ENCODE assay signal across 19 cellular contexts in the genomic region with DNA sequence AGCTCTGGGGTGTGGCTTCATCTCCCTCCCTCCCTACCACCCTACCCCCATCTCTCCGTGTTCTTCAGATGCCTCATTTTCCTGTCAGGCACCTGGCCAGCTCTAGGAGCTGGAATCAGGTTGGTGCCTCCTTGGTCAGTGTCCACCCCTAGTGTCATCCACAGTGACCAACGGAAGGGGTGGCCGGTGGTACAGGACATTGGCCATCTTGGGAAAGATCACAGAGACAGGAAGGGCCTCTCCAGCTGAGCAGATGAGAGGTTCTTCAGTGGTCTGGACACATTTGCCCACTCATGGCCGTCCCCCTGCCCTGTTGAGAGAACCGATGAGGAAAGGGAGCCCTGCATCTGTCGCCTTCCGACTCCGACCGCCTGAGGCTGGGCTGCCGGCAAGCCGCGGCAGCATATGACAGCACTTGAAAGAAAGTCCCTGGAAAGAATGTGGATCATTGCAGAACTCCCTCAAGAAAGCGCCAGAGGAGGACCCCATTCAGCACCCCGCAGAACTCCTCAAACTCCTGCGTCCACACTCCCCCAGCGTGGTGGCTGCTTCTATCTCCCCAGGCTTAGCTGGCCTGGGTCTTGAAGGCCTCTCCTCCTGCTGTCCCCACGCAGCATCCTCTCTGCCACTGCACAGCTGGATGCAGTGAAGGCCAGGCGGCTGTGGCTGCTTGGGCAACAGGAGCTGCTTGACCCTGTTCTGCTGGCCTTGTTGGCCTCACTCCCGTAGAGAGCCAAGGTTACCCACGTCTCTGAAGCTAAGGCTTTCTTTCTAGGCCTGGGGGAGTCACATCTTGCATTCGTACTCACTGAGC. TPM values are rescaled to one million over a fixed set of nuclear protein-coding genes. Genes with fewer than 3 reads are reported as not detected.
DNase-seq lines count a peak whose midpoint lies in the region; ATAC-seq and TF ChIP-seq lines count a peak whose summit lies in the region.
"Had no signal": no experiment of that assay in that cellular context is flagged by ENCODE, and none has a peak within 500 bp of the region (broad histone marks: within the 10 kb centered on the region; RNA-seq: fewer than 3 reads in every experiment).

No MANE protein-coding gene starts in this region.

- no peaks in the 10 kb centered on the region for H3K9me3 Mint-ChIP-seq in Caco-2 (ENCODE audit: unreplicated experiment)
- H3K9me3 Mint-ChIP-seq in activated T-helper 2 cell treated with anti-CD3 and anti-CD28 coated beads, Interferon-gamma antibody, Interleukin-2, Interleukin-4, amounts not matched to agents 10 μg/mL and 5 μg/mL and 100 μg/mL, durations not matched to agents 14 hours and 24 hours and 36 hours = no peaks in the 10 kb centered on the region
- H3K9me3 Mint-ChIP-seq in naive thymus-derived CD8-positive, alpha-beta T cell = no peaks in the 10 kb centered on the region

- H3K36me3 Mint-ChIP-seq in Caco-2 (ENCODE audit: insufficient read depth, unreplicated experiment) = peaks cover 40% of the 10 kb centered on the region
- peaks cover 17% of the 10 kb centered on the region for H3K36me3 Mint-ChIP-seq in activated T-helper 2 cell treated with anti-CD3 and anti-CD28 coated beads, Interferon-gamma antibody, Interleukin-2, Interleukin-4, amounts not matched to agents 10 μg/mL and 5 μg/mL and 100 μg/mL, durations not matched to agents 14 hours and 24 hours and 36 hours (ENCODE audit: low read depth)
- peaks cover 2 to 10% (median 3%) of the 10 kb centered on the region in 3 donors for H3K36me3 Mint-ChIP-seq in naive thymus-derived CD8-positive, alpha-beta T cell

- H3K4me3 Mint-ChIP-seq in Caco-2 (ENCODE audit: unreplicated experiment) = peak overlapping the region; percentile 88
- peak overlapping the region; percentile 79 for H3K4me3 Mint-ChIP-seq in activated T-helper 2 cell treated with anti-CD3 and anti-CD28 coated beads, Interferon-gamma antibody, Interleukin-2, Interleukin-4, amounts not matched to agents 10 μg/mL and 5 μg/mL and 100 μg/mL, durations not matched to agents 14 hours and 24 hours and 36 hours (ENCODE audit: low read depth)
- peak overlapping the region; percentile 48 to 90 (median 80) for H3K4me3 Mint-ChIP-seq in naive thymus-derived CD8-positive, alpha-beta T cell

- intact Hi-C loops in Caco-2 (cut with micrococcal nuclease; ENCODE audit: unreplicated experiment) (no loop called here), Right ventricle myocardium inferior (cut with DNase I) (loop anchor here (10.0 kb wide), 1 partner anchor 352 kb away; no protein-coding TSS in a partner anchor)
- intact Hi-C loops in activated T-helper 2 cell treated with anti-CD3 and anti-CD28 coated beads, Interferon-gamma antibody, Interleukin-2, Interleukin-4, amounts not matched to agents 10 μg/mL and 5 μg/mL and 100 μg/mL, durations not matched to agents 14 hours and 24 hours and 36 hours (cut with micrococcal nuclease) = loop anchor here (10.0 kb wide), 1 partner anchor 52 kb away; a partner anchor contains a TSS

- peak overlapping the region; percentile 16; the same call in 1 of the 2 replicates for H3K27ac ChIP-seq in BLaER1
- H3K27ac ChIP-seq: prostate gland had no signal

- TF ChIP-seq CTCF in Caco-2 (IDR thresholded peaks at IDR 0.05; ENCODE audit: insufficient read depth in 1 of 2, low read depth in 1 of 2, low read length in 1 of 2, severe bottlenecking in 1 of 2, unreplicated experiment in 1 of 2) = no peak

- H3K4me1 ChIP-seq in BLaER1 = peaks cover 68% of the 10 kb centered on the region
- no peaks in the 10 kb centered on the region for H3K4me1 ChIP-seq in Caco-2

- H3K27me3 ChIP-seq in BLaER1 (no peaks in the 10 kb centered on the region), Caco-2 (replicated peaks; ENCODE audit: control insufficient read depth, insufficient read depth, low read length) (no peaks in the 10 kb centered on the region)

- H3K27ac Mint-ChIP-seq in Caco-2 (ENCODE audit: unreplicated experiment) = peak overlapping the region; percentile 69
- H3K27ac Mint-ChIP-seq in activated T-helper 2 cell treated with anti-CD3 and anti-CD28 coated beads, Interferon-gamma antibody, Interleukin-2, Interleukin-4, amounts not matched to agents 10 μg/mL and 5 μg/mL and 100 μg/mL, durations not matched to agents 14 hours and 24 hours and 36 hours = no peak overlapping the region
- peak overlapping the region in 9 of 10 donors; percentile 28 to 93 (median 78) for H3K27ac Mint-ChIP-seq in naive thymus-derived CD8-positive, alpha-beta T cell

- H3K4me3 ChIP-seq in BLaER1 (no peak overlapping the region), Caco-2 (ENCODE audit: low read depth, low read length) (no peak overlapping the region)

- no TSS peak for BruUV-seq in Caco-2 (replicated peaks; lab: Mats Ljungman, UMichigan)

- peaks cover 26% of the 10 kb centered on the region for H4K20me1 ChIP-seq in BLaER1

- peak overlapping the region; percentile 96 for H3K4me2 ChIP-seq in BLaER1

- POLR2A ChIA-PET in Caco-2 (lab: Charles Lee) = no interaction called here
- POLR2A ChIA-PET in naive thymus-derived CD8-positive, alpha-beta T cell (lab: Charles Lee) = interaction anchor here (1.1 kb wide), 1 partner anchor 240 kb away, joined by 6 read pairs; no protein-coding TSS in a partner anchor

- CTCF ChIA-PET in Caco-2 (lab: Charles Lee) = interaction anchor here (0.7 kb wide), 1 partner anchor 177 kb away, joined by 4 read pairs; no protein-coding TSS in a partner anchor

- peaks cover 18% of the 10 kb centered on the region for H3K36me3 ChIP-seq in BLaER1
- H3K36me3 ChIP-seq in Caco-2 (ENCODE audit: control insufficient read depth, insufficient read depth, low read length) = peaks cover 2% of the 10 kb centered on the region; the same call in 1 of the 2 replicates
- H3K36me3 ChIP-seq: prostate gland had no signal

- peaks cover 6% of the 10 kb centered on the region for H3K4me1 Mint-ChIP-seq in Caco-2 (ENCODE audit: low read depth, unreplicated experiment)
- H3K4me1 Mint-ChIP-seq in activated T-helper 2 cell treated with anti-CD3 and anti-CD28 coated beads, Interferon-gamma antibody, Interleukin-2, Interleukin-4, amounts not matched to agents 10 μg/mL and 5 μg/mL and 100 μg/mL, durations not matched to agents 14 hours and 24 hours and 36 hours (ENCODE audit: low read depth) = peaks cover 14% of the 10 kb centered on the region
- H3K4me1 Mint-ChIP-seq in naive thymus-derived CD8-positive, alpha-beta T cell = peaks cover 11 to 28% (median 26%) of the 10 kb centered on the region in 4 donors

- no peak overlapping the region for H3K9ac ChIP-seq in BLaER1

- no peaks in the 10 kb centered on the region for H3K9me3 ChIP-seq in BLaER1
- H3K9me3 ChIP-seq in Caco-2 = no peaks in the 10 kb centered on the region
- H3K9me3 ChIP-seq: prostate gland had no signal

- DNase-seq in Caco-2 (no peak), Right ventricle myocardium inferior (ENCODE audit: missing footprints) (no peak), NCI-H2196 (lab: John Stamatoyannopoulos, UW; ENCODE audit: unreplicated experiment) (no peak)
- DNase-seq in activated T-helper 2 cell treated with anti-CD3 and anti-CD28 coated beads, Interferon-gamma antibody, Interleukin-2, Interleukin-4, amounts not matched to agents 10 μg/mL and 5 μg/mL and 100 μg/mL, durations not matched to agents 14 hours and 24 hours and 36 hours (ENCODE audit: low spot score) = no peak
- no peak for DNase-seq in naive thymus-derived CD8-positive, alpha-beta T cell
- DNase-seq in stimulated activated CD4-positive, alpha-beta T cell treated with anti-CD3 and anti-CD28 coated beads, Interleukin-4, amount 100 ng/mL, for 1 hour = no peak
- DNase-seq: activated gamma-delta T cell; C1 segment of cervical spinal cord; caudate nucleus; GDM1; midbrain; NCI-H1105; NCI-H446; stimulated activated CD4-positive, alpha-beta T cell treated with anti-CD3 and anti-CD28 coated beads, Interleukin-15, amount 100 ng/mL, for 24 hours had no signal

- peaks cover 2% of the 10 kb centered on the region for H3K27me3 Mint-ChIP-seq in Caco-2 (ENCODE audit: insufficient read depth, unreplicated experiment)
- H3K27me3 Mint-ChIP-seq in activated T-helper 2 cell treated with anti-CD3 and anti-CD28 coated beads, Interferon-gamma antibody, Interleukin-2, Interleukin-4, amounts not matched to agents 10 μg/mL and 5 μg/mL and 100 μg/mL, durations not matched to agents 14 hours and 24 hours and 36 hours (ENCODE audit: low read depth) = peaks cover 2% of the 10 kb centered on the region
- H3K27me3 Mint-ChIP-seq in naive thymus-derived CD8-positive, alpha-beta T cell = no peaks in the 10 kb centered on the region

- no peak for ATAC-seq in naive thymus-derived CD8-positive, alpha-beta T cell
- no peak for ATAC-seq in Right ventricle myocardium inferior
- no peak for ATAC-seq in HG02763 (IDR thresholded peaks at IDR 0.05; ENCODE audit: unreplicated experiment)

RNA-seq across cellular contexts. Expression of a gene that starts 1.9 kb away (rescaled TPM):
- total RNA-seq in Caco-2 (2022) = 114 and 122 TPM in 2 replicates
- 102 and 107 TPM in 2 replicates for total RNA-seq in activated T-helper 2 cell treated with anti-CD3 and anti-CD28 coated beads, Interferon-gamma antibody, Interleukin-2, Interleukin-4, amounts not matched to agents 10 μg/mL and 5 μg/mL and 100 μg/mL, durations not matched to agents 14 hours and 24 hours and 36 hours
- total RNA-seq in naive thymus-derived CD8-positive, alpha-beta T cell = 10 to 100 TPM; 67.2 to 70.1 TPM
- 10 to 100 TPM; 24.9 to 66.4 (median 49.7) TPM for polyA plus RNA-seq in naive thymus-derived CD8-positive, alpha-beta T cell
- total RNA-seq in Right ventricle myocardium inferior = 33.3 TPM

RNA-seq across cellular contexts. Expression of a gene that starts 52.0 kb away (rescaled TPM):
- total RNA-seq in Caco-2 (2022) = 5.1 and 6.1 TPM in 2 replicates
- total RNA-seq in activated T-helper 2 cell treated with anti-CD3 and anti-CD28 coated beads, Interferon-gamma antibody, Interleukin-2, Interleukin-4, amounts not matched to agents 10 μg/mL and 5 μg/mL and 100 μg/mL, durations not matched to agents 14 hours and 24 hours and 36 hours = 11.8 and 12.0 TPM in 2 replicates
- total RNA-seq in naive thymus-derived CD8-positive, alpha-beta T cell = under 1 TPM in 1 of 2 experiments, not detected in 1; 0.14 TPM
- polyA plus RNA-seq in naive thymus-derived CD8-positive, alpha-beta T cell = under 1 TPM in 1 of 3 donors, not detected in 2; 0.12 TPM
- total RNA-seq in Right ventricle myocardium inferior = not detected
- total RNA-seq: endothelial cell of umbilical vein, urinary bladder had no signal
- polyA plus RNA-seq: urinary bladder had no signal
